Comparison of ENCODE assay signal across 28 cellular contexts in genomic region chr7:15651693-15652092, GRCh38. TPM values are rescaled to one million over a fixed set of nuclear protein-coding genes. Genes with fewer than 3 reads are reported as not detected.
"Had no signal": no experiment of that assay in that cellular context is flagged by ENCODE, and none has a peak within 500 bp of the region (broad histone marks: within the 10 kb centered on the region; RNA-seq: fewer than 3 reads in every experiment).

No MANE protein-coding gene starts in this region.

- ATAC-seq: esophagus mucosa, gastrocnemius medialis, heart right ventricle, left cardiac atrium, left lung, left ventricle myocardium superior, lower lobe of right lung, mucosa of descending colon had no signal

- H3K9me3 ChIP-seq: esophagus squamous epithelium, gastrocnemius medialis, lower lobe of right lung, mucosa of descending colon had no signal

- H3K36me3 ChIP-seq: esophagus squamous epithelium, gastrocnemius medialis, heart right ventricle, left lung, lower lobe of right lung had no signal

- FAIRE-seq: colon, endothelial cell of umbilical vein, islet of Langerhans, keratinocyte had no signal

- H3K4me1 ChIP-seq: esophagus squamous epithelium, left lung, lower lobe of right lung had no signal

- DNase-seq: dermis blood vessel endothelial cell; dorsolateral prefrontal cortex; effector CD4-positive, alpha-beta T cell; effector memory CD4-positive, alpha-beta T cell; erythroblast; esophagus squamous epithelium; foreskin fibroblast; foreskin melanocyte; gastrocnemius medialis; glutamatergic neuron; head of caudate nucleus; heart right ventricle; hippocampal formation; left cardiac atrium; left lung; left ventricle myocardium superior; lower lobe of right lung; mesenchymal stem cell; mucosa of descending colon; naive B cell had no signal

- H3K27ac ChIP-seq: coronary artery, dorsolateral prefrontal cortex, esophagus squamous epithelium, left lung, lower lobe of right lung had no signal

- H3K27me3 ChIP-seq: dorsolateral prefrontal cortex, esophagus squamous epithelium, gastrocnemius medialis, heart right ventricle, left lung had no signal

- H3K4me3 ChIP-seq: coronary artery, dorsolateral prefrontal cortex, esophagus squamous epithelium, gastrocnemius medialis, heart right ventricle, left lung, lower lobe of right lung, mucosa of descending colon had no signal

RNA-seq across cellular contexts. Expression of gene MEOX2, which starts 34.8 kb away (rescaled TPM):
- total RNA-seq: kidney epithelial cell, mesothelial cell of epicardium had no signal
- polyA plus RNA-seq: keratinocyte had no signal
